Comparison of ENCODE assay signal across 3 cellular contexts in the genomic region with DNA sequence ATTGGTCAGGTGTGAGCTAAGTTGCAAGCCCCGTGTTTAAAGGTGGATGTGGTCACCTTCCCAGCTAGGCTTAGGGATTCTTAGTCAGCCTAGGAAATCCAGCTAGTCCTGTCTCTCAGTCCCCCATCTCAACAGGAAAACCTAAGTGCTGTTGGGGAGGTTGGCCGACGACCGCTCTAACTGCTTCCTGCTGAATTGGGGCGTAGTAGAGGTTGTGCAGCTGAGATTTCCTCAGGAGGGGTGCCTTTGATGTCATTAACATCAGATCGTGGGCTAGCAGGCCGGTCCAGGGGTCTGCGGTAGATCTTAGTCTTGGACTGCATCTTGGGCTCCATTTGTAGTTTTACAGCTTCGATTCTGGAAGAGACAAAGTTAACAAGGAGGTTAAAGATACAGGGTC. TPM values are rescaled to one million over a fixed set of nuclear protein-coding genes. Genes with fewer than 3 reads are reported as not detected.
"Had no signal": no experiment of that assay in that cellular context is flagged by ENCODE, and none has a peak within 500 bp of the region (broad histone marks: within the 10 kb centered on the region; RNA-seq: fewer than 3 reads in every experiment).

No MANE protein-coding gene starts in this region.

RNA-seq across cellular contexts. Expression of a gene that starts 9.2 kb away (rescaled TPM):
- total RNA-seq: LHCN-M2, MCF 10A, NCI-H460 had no signal
